In the genomic region with DNA sequence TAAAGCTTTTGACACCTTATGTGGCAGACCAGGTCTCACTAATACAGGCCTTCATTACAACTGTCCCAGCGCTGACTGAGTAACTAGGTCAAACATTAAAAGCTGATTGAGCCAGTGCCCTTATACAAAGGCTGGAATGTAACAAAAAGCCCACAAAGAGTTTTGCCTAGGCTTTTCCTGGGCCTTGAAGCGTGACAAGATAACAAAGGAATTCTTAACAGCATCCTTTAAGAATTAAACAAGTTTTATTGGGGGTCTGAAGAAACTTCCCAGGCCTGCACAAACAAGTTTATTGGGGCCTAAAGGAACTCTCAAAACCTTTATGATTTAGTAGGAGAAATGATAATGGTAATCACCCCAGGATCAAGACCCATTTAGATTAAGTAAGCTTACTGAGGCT, we compare ENCODE assay signal across 27 cellular contexts.
DNase-seq lines count a peak whose midpoint lies in the region; ATAC-seq, FAIRE-seq and TF ChIP-seq lines count a peak whose summit lies in the region.
"Had no signal": no experiment of that assay in that cellular context is flagged by ENCODE, and none has a peak within 500 bp of the region (broad histone marks: within the 10 kb centered on the region; RNA-seq: fewer than 3 reads in every experiment).

No MANE protein-coding gene starts in this region.

- peaks cover 4% of the 10 kb centered on the region for H3K4me1 Mint-ChIP-seq in astrocyte (ENCODE audit: low read depth, unreplicated experiment)
- no peaks in the 10 kb centered on the region for H3K4me1 Mint-ChIP-seq in stimulated activated naive CD8-positive, alpha-beta T cell treated with anti-CD3 and anti-CD28 coated beads, Interleukin-15, amount 100 ng/mL, for 72 hours
- no peaks in the 10 kb centered on the region for H3K4me1 Mint-ChIP-seq in natural killer cell treated with Interleukin-12 subunit alpha and Interleukin-12 subunit beta and Interleukin-15 and Interleukin-18, amount 100 ng/mL, for 72 hours (ENCODE audit: low read depth in 2 of 2)
- H3K4me1 Mint-ChIP-seq: activated naive CD4-positive, alpha-beta T cell treated with anti-CD3 and anti-CD28 coated beads, Interleukin-2, amount 50 U/mL, for 24 hours; natural killer cell; stimulated activated effector memory CD8-positive, alpha-beta T cell treated with anti-CD3 and anti-CD28 coated beads, Interleukin-12 subunit alpha, Interleukin-12 subunit beta, amount 100 ng/mL, for 72 hours had no signal

- no peak overlapping the region for H3K4me3 ChIP-seq in astrocyte (ENCODE audit: insufficient read depth, low read depth, low read length)
- no peak overlapping the region for H3K4me3 ChIP-seq in kidney epithelial cell (ENCODE audit: low read depth, low read length)
- H3K4me3 ChIP-seq in smooth muscle cell = no peak overlapping the region
- H3K4me3 ChIP-seq in suprapubic skin = no peak overlapping the region

- no peak for TF ChIP-seq POLR2A in suprapubic skin (IDR thresholded peaks at IDR 0.05)

- H3K27me3 ChIP-seq in astrocyte (ENCODE audit: insufficient read depth, low read length) (no peaks in the 10 kb centered on the region), kidney epithelial cell (ENCODE audit: control insufficient read depth, insufficient read depth, low read length) (no peaks in the 10 kb centered on the region), smooth muscle cell (ENCODE audit: low read depth) (no peaks in the 10 kb centered on the region), suprapubic skin (no peaks in the 10 kb centered on the region)

- H3K27ac Mint-ChIP-seq in astrocyte (ENCODE audit: unreplicated experiment) = no peak overlapping the region
- H3K27ac Mint-ChIP-seq in stimulated activated naive CD8-positive, alpha-beta T cell treated with anti-CD3 and anti-CD28 coated beads, Interleukin-15, amount 100 ng/mL, for 72 hours = no peak overlapping the region
- H3K27ac Mint-ChIP-seq in natural killer cell treated with Interleukin-12 subunit alpha and Interleukin-12 subunit beta and Interleukin-15 and Interleukin-18, amount 100 ng/mL, for 72 hours = no peak overlapping the region
- H3K27ac Mint-ChIP-seq: activated naive CD4-positive, alpha-beta T cell treated with anti-CD3 and anti-CD28 coated beads, Interleukin-2, amount 50 U/mL, for 24 hours; activated T-helper 1 cell treated with anti-CD3 and anti-CD28 coated beads, Interleukin-12 subunit alpha, Interleukin-12 subunit beta, Interleukin-2, Interleukin-4 antibody, amounts not matched to agents 30 ng/mL and 10 ng/mL and 1 ng/mL, durations not matched to agents 14 hours and 24 hours and 36 hours; natural killer cell; stimulated activated effector memory CD8-positive, alpha-beta T cell treated with anti-CD3 and anti-CD28 coated beads, Interleukin-12 subunit alpha, Interleukin-12 subunit beta, amount 100 ng/mL, for 72 hours had no signal

- ATAC-seq in stimulated activated naive CD8-positive, alpha-beta T cell treated with anti-CD3 and anti-CD28 coated beads, Interleukin-15, amount 100 ng/mL, for 72 hours = no peak
- no peak for ATAC-seq in natural killer cell treated with Interleukin-12 subunit alpha and Interleukin-12 subunit beta and Interleukin-15 and Interleukin-18, amount 100 ng/mL, for 72 hours
- ATAC-seq: left lobe of liver; natural killer cell; SK-N-SH treated with all-trans-retinoic acid at 6 μM for 48 hours; stimulated activated effector memory CD8-positive, alpha-beta T cell treated with anti-CD3 and anti-CD28 coated beads, Interleukin-12 subunit alpha, Interleukin-12 subunit beta, amount 100 ng/mL, for 72 hours had no signal

- H4K20me1 ChIP-seq in astrocyte (ENCODE audit: insufficient read depth, low read length) (no peaks in the 10 kb centered on the region), smooth muscle cell (ENCODE audit: low read depth) (no peaks in the 10 kb centered on the region)

- no peaks in the 10 kb centered on the region for H3K79me2 ChIP-seq in astrocyte (ENCODE audit: insufficient read depth, low read length)
- no peaks in the 10 kb centered on the region for H3K79me2 ChIP-seq in smooth muscle cell (ENCODE audit: low read depth)

- H3K9me3 Mint-ChIP-seq in astrocyte (ENCODE audit: unreplicated experiment) = no peaks in the 10 kb centered on the region
- no peaks in the 10 kb centered on the region for H3K9me3 Mint-ChIP-seq in stimulated activated naive CD8-positive, alpha-beta T cell treated with anti-CD3 and anti-CD28 coated beads, Interleukin-15, amount 100 ng/mL, for 72 hours
- H3K9me3 Mint-ChIP-seq in natural killer cell treated with Interleukin-12 subunit alpha and Interleukin-12 subunit beta and Interleukin-15 and Interleukin-18, amount 100 ng/mL, for 72 hours = peaks cover 6% of the 10 kb centered on the region
- H3K9me3 Mint-ChIP-seq: activated naive CD4-positive, alpha-beta T cell treated with anti-CD3 and anti-CD28 coated beads, Interleukin-2, amount 50 U/mL, for 24 hours; activated T-helper 1 cell treated with anti-CD3 and anti-CD28 coated beads, Interleukin-12 subunit alpha, Interleukin-12 subunit beta, Interleukin-2, Interleukin-4 antibody, amounts not matched to agents 30 ng/mL and 10 ng/mL and 1 ng/mL, durations not matched to agents 14 hours and 24 hours and 36 hours had no signal

- H3K27ac ChIP-seq in astrocyte (ENCODE audit: low read depth, low read length) (no peak overlapping the region), smooth muscle cell (ENCODE audit: low read depth) (peak overlapping the region; percentile 66), suprapubic skin (no peak overlapping the region)
- H3K27ac ChIP-seq: RWPE1 had no signal

- no peaks in the 10 kb centered on the region for H3K27me3 Mint-ChIP-seq in astrocyte (ENCODE audit: low read depth, unreplicated experiment)
- no peaks in the 10 kb centered on the region for H3K27me3 Mint-ChIP-seq in stimulated activated naive CD8-positive, alpha-beta T cell treated with anti-CD3 and anti-CD28 coated beads, Interleukin-15, amount 100 ng/mL, for 72 hours
- H3K27me3 Mint-ChIP-seq in natural killer cell treated with Interleukin-12 subunit alpha and Interleukin-12 subunit beta and Interleukin-15 and Interleukin-18, amount 100 ng/mL, for 72 hours = no peaks in the 10 kb centered on the region
- H3K27me3 Mint-ChIP-seq: activated naive CD4-positive, alpha-beta T cell treated with anti-CD3 and anti-CD28 coated beads, Interleukin-2, amount 50 U/mL, for 24 hours had no signal

- no peaks in the 10 kb centered on the region for H3K4me1 ChIP-seq in astrocyte (ENCODE audit: insufficient read depth, low read length)
- H3K4me1 ChIP-seq in smooth muscle cell (ENCODE audit: low read depth) = peaks cover 19% of the 10 kb centered on the region
- no peaks in the 10 kb centered on the region for H3K4me1 ChIP-seq in suprapubic skin

- FAIRE-seq in astrocyte (lab: Jason Lieb, UNC) = no peak
- FAIRE-seq: frontal cortex, H54, urothelium cell line had no signal

- 5% methylated on average over 2 of the region's 2 CpGs for WGBS in smooth muscle cell (ENCODE audit: low lambda C conversion rate)
- 74% methylated on average over 2 of the region's 2 CpGs for WGBS in suprapubic skin

- no peaks in the 10 kb centered on the region for H3K36me3 ChIP-seq in astrocyte (ENCODE audit: insufficient read depth, low read length)
- H3K36me3 ChIP-seq in kidney epithelial cell (ENCODE audit: control insufficient read depth, insufficient read depth, low read length) = no peaks in the 10 kb centered on the region
- H3K36me3 ChIP-seq in smooth muscle cell (ENCODE audit: low read depth) = no peaks in the 10 kb centered on the region
- H3K36me3 ChIP-seq in suprapubic skin = no peaks in the 10 kb centered on the region

- TF ChIP-seq CTCF in astrocyte (IDR thresholded peaks at IDR 0.05; ENCODE audit: insufficient read depth, low read depth, low read length) (no peak), kidney epithelial cell (IDR thresholded peaks at IDR 0.05; ENCODE audit: insufficient read depth, low read length, poor library complexity, severe bottlenecking) (no peak), smooth muscle cell (IDR thresholded peaks at IDR 0.05; ENCODE audit: borderline replicate concordance, insufficient read depth, poor library complexity, severe bottlenecking) (no peak), suprapubic skin (IDR thresholded peaks at IDR 0.05) (no peak)

- H3K9me3 ChIP-seq in astrocyte (ENCODE audit: insufficient read depth, low read depth, low read length) (no peaks in the 10 kb centered on the region), smooth muscle cell (replicated peaks; ENCODE audit: low read depth) (no peaks in the 10 kb centered on the region), suprapubic skin (no peaks in the 10 kb centered on the region)

- H3F3A ChIP-seq in smooth muscle cell (ENCODE audit: low read depth) = peaks cover 20% of the 10 kb centered on the region

- no peak for TF ChIP-seq EP300 in suprapubic skin (IDR thresholded peaks at IDR 0.05)

- no peak overlapping the region for H3K4me3 Mint-ChIP-seq in astrocyte (ENCODE audit: unreplicated experiment)
- H3K4me3 Mint-ChIP-seq in stimulated activated naive CD8-positive, alpha-beta T cell treated with anti-CD3 and anti-CD28 coated beads, Interleukin-15, amount 100 ng/mL, for 72 hours = no peak overlapping the region
- H3K4me3 Mint-ChIP-seq in natural killer cell treated with Interleukin-12 subunit alpha and Interleukin-12 subunit beta and Interleukin-15 and Interleukin-18, amount 100 ng/mL, for 72 hours = no peak overlapping the region
- H3K4me3 Mint-ChIP-seq: activated naive CD4-positive, alpha-beta T cell treated with anti-CD3 and anti-CD28 coated beads, Interleukin-2, amount 50 U/mL, for 24 hours; activated T-helper 1 cell treated with anti-CD3 and anti-CD28 coated beads, Interleukin-12 subunit alpha, Interleukin-12 subunit beta, Interleukin-2, Interleukin-4 antibody, amounts not matched to agents 30 ng/mL and 10 ng/mL and 1 ng/mL, durations not matched to agents 14 hours and 24 hours and 36 hours; mesothelial cell of epicardium; natural killer cell; stimulated activated effector memory CD8-positive, alpha-beta T cell treated with anti-CD3 and anti-CD28 coated beads, Interleukin-12 subunit alpha, Interleukin-12 subunit beta, amount 100 ng/mL, for 72 hours had no signal

- no peaks in the 10 kb centered on the region for H3K36me3 Mint-ChIP-seq in astrocyte (ENCODE audit: low read depth, unreplicated experiment)
- H3K36me3 Mint-ChIP-seq in natural killer cell treated with Interleukin-12 subunit alpha and Interleukin-12 subunit beta and Interleukin-15 and Interleukin-18, amount 100 ng/mL, for 72 hours = no peaks in the 10 kb centered on the region
- H3K36me3 Mint-ChIP-seq: activated naive CD4-positive, alpha-beta T cell treated with anti-CD3 and anti-CD28 coated beads, Interleukin-2, amount 50 U/mL, for 24 hours; natural killer cell; stimulated activated effector memory CD8-positive, alpha-beta T cell treated with anti-CD3 and anti-CD28 coated beads, Interleukin-12 subunit alpha, Interleukin-12 subunit beta, amount 100 ng/mL, for 72 hours had no signal

- no peak overlapping the region for H2AFZ ChIP-seq in astrocyte (ENCODE audit: low read depth, low read length)
- peak overlapping the region; percentile 56 for H2AFZ ChIP-seq in smooth muscle cell (ENCODE audit: low read depth)

- DNase-seq in ELR (ENCODE audit: low read depth) (peak; percentile 2), astrocyte (ENCODE audit: low read depth) (peak; percentile 22), kidney epithelial cell (ENCODE audit: low read depth) (peak; percentile 43), smooth muscle cell (lab: John Stamatoyannopoulos, UW; ENCODE audit: unreplicated experiment) (no peak), suprapubic skin (ENCODE audit: low spot score in 2 of 2) (no peak)
- DNase-seq in stimulated activated naive CD8-positive, alpha-beta T cell treated with anti-CD3 and anti-CD28 coated beads, Interleukin-15, amount 100 ng/mL, for 72 hours = no peak
- DNase-seq in natural killer cell treated with Interleukin-12 subunit alpha and Interleukin-12 subunit beta and Interleukin-15 and Interleukin-18, amount 100 ng/mL, for 72 hours (ENCODE audit: low spot score) = no peak
- DNase-seq: activated CD4-positive, alpha-beta T cell treated with anti-CD3 and anti-CD28 coated beads, Interleukin-2, amount 50 U/mL, for 1 hour; AML-193; DND-41; effector CD8-positive, alpha-beta T cell; IMR-90; natural killer cell; NCI-H1417; NCI-H2107; NCI-H510A treated with DMSO at 0.1 percent for 48 hours; stimulated activated CD4-positive, alpha-beta T cell treated with anti-CD3 and anti-CD28 coated beads, Interleukin-2, amount 100 ng/mL, for 24 hours had no signal

- H3K9ac ChIP-seq in astrocyte (ENCODE audit: low read length) (no peak overlapping the region), smooth muscle cell (ENCODE audit: low read depth) (no peak overlapping the region)

- H3K4me2 ChIP-seq in astrocyte (ENCODE audit: low read length) = no peak overlapping the region
- peak overlapping the region; percentile 53 for H3K4me2 ChIP-seq in smooth muscle cell

Comparison
In these comparisons a context has a peak if more than half of its experiments do, and no peak if none do; other contexts are left out.
1. DNase-seq: peak in ELR (single experiment), astrocyte (single experiment) and kidney epithelial cell (single experiment); none in smooth muscle cell (single experiment), suprapubic skin (0 of 2), stimulated activated naive CD8-positive, alpha-beta T cell treated with anti-CD3 and anti-CD28 coated beads, Interleukin-15, amount 100 ng/mL, for 72 hours (0 of 2) and natural killer cell treated with Interleukin-12 subunit alpha and Interleukin-12 subunit beta and Interleukin-15 and Interleukin-18, amount 100 ng/mL, for 72 hours (single experiment).